In genomic region chr19:18399008-18399407, GRCh38 we compare ENCODE assay signal across 14 cellular contexts. TPM values are rescaled to one million over a fixed set of nuclear protein-coding genes. Genes with fewer than 3 reads are reported as not detected.
DNase-seq lines count a peak whose midpoint lies in the region; ATAC-seq and TF ChIP-seq lines count a peak whose summit lies in the region.
"Had no signal": no experiment of that assay in that cellular context is flagged by ENCODE, and none has a peak within 500 bp of the region (broad histone marks: within the 10 kb centered on the region; RNA-seq: fewer than 3 reads in every experiment).

No MANE protein-coding gene starts in this region.

- H3K4ac ChIP-seq in IMR-90 (ENCODE audit: low read depth, low read length) = 0 out of 2 replicates have a peak overlapping the region, but pooled peaks have one; percentile 34

- POLR2A ChIA-PET in IMR-90 (lab: Charles Lee; ENCODE audit: unreplicated experiment) = interaction anchor here (0.6 kb wide), 1 partner anchor 57 kb away, joined by 6 read pairs; no protein-coding TSS in a partner anchor

- H3K14ac ChIP-seq in IMR-90 (replicated peaks; ENCODE audit: low read depth, low read length) = no peak overlapping the region

- no peak for TF ChIP-seq CTCF in IMR-90 (conservative IDR thresholded peaks at IDR 0.05; ENCODE audit: low read depth, low read length)
- no peak for TF ChIP-seq CTCF in colonic mucosa (IDR thresholded peaks at IDR 0.05)
- no peak for TF ChIP-seq CTCF in right lobe of liver (IDR thresholded peaks at IDR 0.05)

- H3K4me2 ChIP-seq in IMR-90 (ENCODE audit: low read depth, low read length) = no peak overlapping the region
- H3K4me2 ChIP-seq: BLaER1 had no signal

- H3K9ac ChIP-seq in IMR-90 (ENCODE audit: low read depth, low read length) (no peak overlapping the region), colonic mucosa (ENCODE audit: low read depth in 2 of 2, low read length in 2 of 2) (no peak overlapping the region)
- H3K9ac ChIP-seq: BLaER1 had no signal

- H3K56ac ChIP-seq in IMR-90 (ENCODE audit: extremely low read depth, insufficient read depth, low read length) = no peak overlapping the region

- dilution Hi-C loops in IMR-90 (cut with HindIII; ENCODE audit: low sequenced_read_pairs, unreplicated experiment) = no loop called here

- in situ Hi-C loops in IMR-90 (cut with MboI; ENCODE audit: low sequenced_read_pairs) = no loop called here

- CTCF ChIA-PET in IMR-90 (lab: Yijun Ruan, JAX) = interaction anchor here (0.9 to 1.5 kb wide), 2 partner anchors 10 to 11 kb away, joined by 4 read pairs; no protein-coding TSS in a partner anchor

- H3K4me3 ChIP-seq in IMR-90 (ENCODE audit: insufficient read depth, low read depth, low read length) (no peak overlapping the region), colonic mucosa (no peak overlapping the region), right lobe of liver (no peak overlapping the region)
- H3K4me3 ChIP-seq: BLaER1, dorsolateral prefrontal cortex had no signal

- H3K23ac ChIP-seq in IMR-90 (ENCODE audit: low read depth, low read length) = no peak overlapping the region

- intact Hi-C loops in IMR-90 (cut with micrococcal nuclease) = no loop called here
- intact Hi-C loops in colonic mucosa (cut with DNase I) = no loop called here
- intact Hi-C loops in right lobe of liver (cut with DNase I) = no loop called here

- H4K20me1 ChIP-seq in IMR-90 (ENCODE audit: insufficient read depth, low read length) = no peaks in the 10 kb centered on the region
- H4K20me1 ChIP-seq: BLaER1 had no signal

- peak overlapping the region; percentile 65; the same call in 1 of the 2 replicates for H2BK120ac ChIP-seq in IMR-90 (ENCODE audit: low read depth, low read length)

- H3K27me3 ChIP-seq in IMR-90 (ENCODE audit: control insufficient read depth, insufficient read depth, low read length) = no peaks in the 10 kb centered on the region
- peaks cover 10% of the 10 kb centered on the region for H3K27me3 ChIP-seq in colonic mucosa
- no peaks in the 10 kb centered on the region for H3K27me3 ChIP-seq in right lobe of liver

- ATAC-seq in IMR-90 (ENCODE audit: low read depth) (peak; percentile 80), right lobe of liver (peak; percentile 60 to 79 (median 74)), HG03045 (IDR thresholded peaks at IDR 0.05; ENCODE audit: unreplicated experiment) (no peak), GM19455 (IDR thresholded peaks at IDR 0.05; ENCODE audit: unreplicated experiment) (no peak)
- ATAC-seq: activated CD8-positive, alpha-beta T cell treated with anti-CD3 and anti-CD28 coated beads for 36 hours had no signal

- no peaks in the 10 kb centered on the region for H3K36me3 ChIP-seq in IMR-90 (ENCODE audit: control insufficient read depth, insufficient read depth, low read length)
- no peaks in the 10 kb centered on the region for H3K36me3 ChIP-seq in colonic mucosa
- no peaks in the 10 kb centered on the region for H3K36me3 ChIP-seq in right lobe of liver
- H3K36me3 ChIP-seq: BLaER1 had no signal

- no peak overlapping the region for H2AFZ ChIP-seq in IMR-90 (replicated peaks; ENCODE audit: low read length, poor library complexity)

- BruUV-seq in IMR-90 (replicated peaks; lab: Mats Ljungman, UMichigan) = no TSS peak

- no peak for TF ChIP-seq RAD21 in IMR-90 (IDR thresholded peaks at IDR 0.05; ENCODE audit: low read length)

- no peak overlapping the region for H4K91ac ChIP-seq in IMR-90 (ENCODE audit: insufficient read depth, low read depth, low read length)

- H3K9me3 ChIP-seq in IMR-90 (ENCODE audit: control insufficient read depth, insufficient read depth, low read length) (no peaks in the 10 kb centered on the region), colonic mucosa (no peaks in the 10 kb centered on the region), right lobe of liver (no peaks in the 10 kb centered on the region)
- H3K9me3 ChIP-seq: BLaER1 had no signal

- peak; percentile 82 for DNase-seq in AG08396 (ENCODE audit: low spot score)
- peak; percentile 87 for DNase-seq in IMR-90
- DNase-seq in colonic mucosa = peak; percentile 62
- DNase-seq in right lobe of liver = peak; percentile 83 to 91 (median 90)
- DNase-seq in activated CD4-positive, alpha-beta T cell treated with anti-CD3 and anti-CD28 coated beads, Interleukin-2, amount 50 U/mL, for 48 hours = no peak
- no peak for DNase-seq in middle frontal gyrus (ENCODE audit: extremely low spot score, low spot score)
- DNase-seq: activated CD8-positive, alpha-beta T cell treated with anti-CD3 and anti-CD28 coated beads for 36 hours; dorsolateral prefrontal cortex; NCI-H187 had no signal

- peaks cover 6% of the 10 kb centered on the region; the same call in 1 of the 2 replicates for H3K9me1 ChIP-seq in IMR-90 (ENCODE audit: insufficient read depth, low read length)

- H2AK5ac ChIP-seq in IMR-90 (ENCODE audit: low read depth, low read length) = peak overlapping the region; percentile 30; the same call in 1 of the 2 replicates

- H2BK15ac ChIP-seq in IMR-90 (ENCODE audit: low read depth, low read length) = no peak overlapping the region

- H3K4me1 ChIP-seq in IMR-90 (ENCODE audit: control insufficient read depth, insufficient read depth, low read length) (peaks cover 21% of the 10 kb centered on the region), colonic mucosa (peaks cover 6% of the 10 kb centered on the region), right lobe of liver (peaks cover 0 to 54% (median 13%) of the 10 kb centered on the region in 4 donors)

- H3K79me1 ChIP-seq in IMR-90 (ENCODE audit: low read depth in 1 of 2, low read length in 2 of 2) = no peaks in the 10 kb centered on the region

- H3K27ac ChIP-seq in IMR-90 (ENCODE audit: insufficient read depth, low read length) (peak overlapping the region; percentile 18; the same call in 1 of the 2 replicates), colonic mucosa (no peak overlapping the region), right lobe of liver (peak overlapping the region; percentile 6 to 79 (median 59))
- H3K27ac ChIP-seq: BLaER1, dorsolateral prefrontal cortex had no signal

- no peak overlapping the region for H2BK20ac ChIP-seq in IMR-90 (ENCODE audit: low read depth, low read length)

- H2AK9ac ChIP-seq in IMR-90 (replicated peaks; ENCODE audit: low read depth, low read length, poor library complexity) = no peak overlapping the region

- peak overlapping the region in 1 of 2 experiments; percentile 4; a peak in 1 of 4 replicates for H4K8ac ChIP-seq in IMR-90 (ENCODE audit: low read depth in 2 of 2, low read length in 2 of 2)

- TF ChIP-seq POLR2A in IMR-90 (IDR thresholded peaks at IDR 0.05; ENCODE audit: low read depth, low read length) = no peak
- TF ChIP-seq POLR2A in right lobe of liver (IDR thresholded peaks at IDR 0.05) = no peak

- no peak overlapping the region for H2BK5ac ChIP-seq in IMR-90 (ENCODE audit: low read depth, low read length, poor library complexity, severe bottlenecking)

- 0% methylated on average over 4 of the region's 6 CpGs; no CpG with 5 or more reads in 1 of the 2 experiments for WGBS in IMR-90 (ENCODE audit: extremely low coverage in 2 of 2, insufficient read length in 1 of 2), 2 experiments
- 16% methylated on average over 6 of the region's 6 CpGs for WGBS in right lobe of liver (ENCODE audit: insufficient coverage, low coverage, low lambda C conversion rate, missing lambda C conversion rate)

- no peak overlapping the region for H3K18ac ChIP-seq in IMR-90 (ENCODE audit: low read depth, low read length)

- H4K5ac ChIP-seq in IMR-90 (ENCODE audit: low read depth, low read length) = no peak overlapping the region

TF ChIP-seq in IMR-90, 13 proteins besides CTCF, POLR2A, EP300 and RAD21 (continues in another document):
- no peak for TF ChIP-seq MAZ (IDR thresholded peaks at IDR 0.05; ENCODE audit: borderline replicate concordance, low read depth, low read length)
- peak; percentile 75 for TF ChIP-seq BHLHE40 (IDR thresholded peaks at IDR 0.05; ENCODE audit: low read depth, low read length)
- TF ChIP-seq USF2 (IDR thresholded peaks at IDR 0.05; ENCODE audit: low read depth, low read length) = no peak

RNA-seq across cellular contexts. Expression of gene LRRC25, which starts 1.6 kb away (rescaled TPM):
- total RNA-seq in IMR-90 (2012; rRNA removed) (not detected in 2 replicates), colonic mucosa (1 to 10 TPM; 1.4 to 3.9 TPM), right lobe of liver (10 to 100 TPM in 1 of 6 experiments, 1 to 10 TPM in 5; 1.9 to 12.6 (median 3.2) TPM)
- 0.03 TPM in 1 of 2 replicates, not detected in the other for polyA plus RNA-seq in IMR-90 (2012; rRNA removed)
- polyA plus RNA-seq in IMR-90 (2012; cell fraction: cytosol; rRNA removed) = 0.08 and 0.09 TPM in 2 replicates
- polyA plus RNA-seq in IMR-90 (2012; cell fraction: nucleus; rRNA removed; ENCODE audit: low replicate concordance) = 0.08 TPM in 1 of 2 replicates, not detected in the other
- total RNA-seq: activated CD8-positive, alpha-beta T cell treated with anti-CD3 and anti-CD28 coated beads for 36 hours; myocyte; T-helper 1 cell treated with Interleukin-12 subunit alpha and Interleukin-12 subunit beta and Interleukin-4 antibody, amounts not matched to agents 30 ng/mL and 1 ng/mL, for 36 hours had no signal

RNA-seq across cellular contexts. Expression of gene GDF15, which starts 13.1 kb away (rescaled TPM):
- total RNA-seq in IMR-90 (2012; rRNA removed) (5.6 and 10.3 TPM in 2 replicates), colonic mucosa (100 to 1,000 TPM; 120 to 159 TPM), right lobe of liver (100 to 1,000 TPM in 2 of 6 experiments, 10 to 100 TPM in 2, 1 to 10 TPM in 1, under 1 TPM in 1; 0.88 to 160 (median 57.5) TPM)
- 43.5 and 49.8 TPM in 2 replicates for polyA plus RNA-seq in IMR-90 (2012; rRNA removed)
- 84.3 and 176 TPM in 2 replicates for polyA plus RNA-seq in IMR-90 (2012; cell fraction: cytosol; rRNA removed)
- polyA plus RNA-seq in IMR-90 (2012; cell fraction: nucleus; rRNA removed; ENCODE audit: low replicate concordance) = 56.9 and 109 TPM in 2 replicates
- total RNA-seq: activated CD8-positive, alpha-beta T cell treated with anti-CD3 and anti-CD28 coated beads for 36 hours had no signal

RNA-seq across cellular contexts. Expression of gene SSBP4, which starts 20.2 kb away (rescaled TPM):
- total RNA-seq in IMR-90 (2012; rRNA removed) (13.3 and 14.9 TPM in 2 replicates), colonic mucosa (10 to 100 TPM; 40.1 to 77.3 TPM), right lobe of liver (10 to 100 TPM; 12.8 to 23.9 (median 15.9) TPM)
- 39.7 and 48.1 TPM in 2 replicates for polyA plus RNA-seq in IMR-90 (2012; rRNA removed)
- 36.0 and 75.3 TPM in 2 replicates for polyA plus RNA-seq in IMR-90 (2012; cell fraction: cytosol; rRNA removed)
- 110 and 323 TPM in 2 replicates for polyA plus RNA-seq in IMR-90 (2012; cell fraction: nucleus; rRNA removed; ENCODE audit: low replicate concordance)

RNA-seq across cellular contexts. Expression of gene ISYNA1, which starts 38.9 kb away (rescaled TPM):
- total RNA-seq in IMR-90 (2012; rRNA removed) = 3.4 and 3.9 TPM in 2 replicates
- polyA plus RNA-seq in IMR-90 (2012; rRNA removed) = 24.7 and 29.4 TPM in 2 replicates
- 12.2 and 29.5 TPM in 2 replicates for polyA plus RNA-seq in IMR-90 (2012; cell fraction: cytosol; rRNA removed)
- polyA plus RNA-seq in IMR-90 (2012; cell fraction: nucleus; rRNA removed; ENCODE audit: low replicate concordance) = 118 and 248 TPM in 2 replicates
- 10 to 100 TPM; 17.7 to 25.7 TPM for total RNA-seq in colonic mucosa
- 1 to 10 TPM; 6.5 to 8.3 (median 7.8) TPM for total RNA-seq in right lobe of liver

RNA-seq across cellular contexts. Expression of gene PGPEP1, which starts 58.6 kb away (rescaled TPM):
- total RNA-seq in IMR-90 (2012; rRNA removed) (11.1 and 14.3 TPM in 2 replicates), colonic mucosa (10 to 100 TPM; 62.6 to 99.0 TPM), right lobe of liver (10 to 100 TPM; 33.0 to 55.5 (median 40.7) TPM)
- polyA plus RNA-seq in IMR-90 (2012; rRNA removed) = 11.8 and 13.3 TPM in 2 replicates
- polyA plus RNA-seq in IMR-90 (2012; cell fraction: cytosol; rRNA removed) = 3.8 and 13.8 TPM in 2 replicates
- polyA plus RNA-seq in IMR-90 (2012; cell fraction: nucleus; rRNA removed; ENCODE audit: low replicate concordance) = 32.7 and 36.9 TPM in 2 replicates

Comparison
In these comparisons a context has a peak if more than half of its experiments do, and no peak if none do; other contexts are left out.
1. DNase-seq: peak in AG08396 (single experiment), IMR-90 (single experiment), colonic mucosa (single experiment) and right lobe of liver (3 of 3); none in activated CD4-positive, alpha-beta T cell treated with anti-CD3 and anti-CD28 coated beads, Interleukin-2, amount 50 U/mL, for 48 hours (0 of 2) and middle frontal gyrus (single experiment).
2. ATAC-seq: peak in IMR-90 (single experiment) and right lobe of liver (4 of 4); none in HG03045 (single experiment) and GM19455 (single experiment).